14 cellular contexts compared by ENCODE assay signal in the genomic region with DNA sequence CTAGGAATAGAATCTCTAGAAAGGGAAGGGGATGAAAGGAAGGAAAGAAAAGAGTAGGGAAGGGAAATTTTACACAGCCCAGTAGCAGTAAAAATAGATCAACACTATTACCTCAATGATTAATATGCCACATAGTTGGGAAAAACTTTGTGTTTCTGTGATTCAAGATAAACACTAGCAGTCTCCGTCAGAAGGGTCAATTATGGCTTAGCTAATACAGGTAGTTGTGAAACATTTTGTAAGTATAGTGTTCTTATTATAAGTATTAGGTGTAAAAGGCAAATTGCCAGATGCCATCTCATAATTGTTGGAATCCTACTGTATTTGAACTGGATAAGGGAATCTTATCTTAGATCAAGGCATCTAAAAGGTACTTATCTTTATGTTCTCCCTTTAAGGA.
"Had no signal": no experiment of that assay in that cellular context is flagged by ENCODE, and none has a peak within 500 bp of the region (broad histone marks: within the 10 kb centered on the region; RNA-seq: fewer than 3 reads in every experiment).

No MANE protein-coding gene starts in this region.

- H3K27ac ChIP-seq: epithelial cell of prostate, esophagus muscularis mucosa, gastroesophageal sphincter, neutrophil had no signal

- H3K9me3 ChIP-seq: esophagus muscularis mucosa, gastroesophageal sphincter, mucosa of descending colon, neutrophil had no signal

- H3K4me3 ChIP-seq: esophagus muscularis mucosa, gastroesophageal sphincter, mucosa of descending colon had no signal

- H3K36me3 ChIP-seq: esophagus muscularis mucosa, gastroesophageal sphincter, neutrophil had no signal

- DNase-seq: effector memory CD4-positive, alpha-beta T cell; foreskin fibroblast; left colon; mucosa of descending colon; naive thymus-derived CD8-positive, alpha-beta T cell; posterior cingulate gyrus; small intestine; stimulated activated CD4-positive, alpha-beta T cell treated with anti-CD3 and anti-CD28 coated beads, Interleukin-2, amount 100 ng/mL, for 48 hours; stimulated activated naive CD4-positive, alpha-beta T cell treated with Interleukin-2 at 50 U/mL for 16 hours had no signal

- H3K27me3 ChIP-seq: esophagus muscularis mucosa, gastroesophageal sphincter, neutrophil had no signal

- FAIRE-seq: small intestine, urothelium cell line had no signal

- ATAC-seq: gastroesophageal sphincter; left colon; mucosa of descending colon; naive thymus-derived CD8-positive, alpha-beta T cell had no signal
